Comparison of ENCODE assay signal across 1 cellular context in the genomic region with DNA sequence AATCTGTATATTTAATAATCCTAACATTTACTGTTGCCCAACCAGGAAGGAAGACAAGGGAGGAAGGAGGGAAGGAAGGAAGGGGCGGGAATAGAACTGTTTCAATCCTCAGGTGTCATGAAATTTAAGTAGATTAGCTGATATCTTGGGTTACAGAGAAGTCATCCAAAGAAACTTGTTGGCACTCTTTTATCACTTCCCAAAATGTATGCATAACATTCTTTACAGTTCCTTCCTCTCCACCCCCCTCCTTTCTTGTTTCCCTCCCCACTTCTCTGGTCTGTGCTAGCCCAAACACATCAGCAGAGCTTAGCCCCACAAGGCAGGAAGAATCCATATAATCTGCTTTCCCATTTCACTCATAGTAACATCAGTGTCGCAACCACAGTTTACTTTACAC.
TF ChIP-seq lines count a peak whose summit lies in the region.

No MANE protein-coding gene starts in this region.

TF ChIP-seq in GM23338, 12 proteins besides CTCF, POLR2A, EP300 and RAD21 (continued from another document):
- TF ChIP-seq, protein P1, sequence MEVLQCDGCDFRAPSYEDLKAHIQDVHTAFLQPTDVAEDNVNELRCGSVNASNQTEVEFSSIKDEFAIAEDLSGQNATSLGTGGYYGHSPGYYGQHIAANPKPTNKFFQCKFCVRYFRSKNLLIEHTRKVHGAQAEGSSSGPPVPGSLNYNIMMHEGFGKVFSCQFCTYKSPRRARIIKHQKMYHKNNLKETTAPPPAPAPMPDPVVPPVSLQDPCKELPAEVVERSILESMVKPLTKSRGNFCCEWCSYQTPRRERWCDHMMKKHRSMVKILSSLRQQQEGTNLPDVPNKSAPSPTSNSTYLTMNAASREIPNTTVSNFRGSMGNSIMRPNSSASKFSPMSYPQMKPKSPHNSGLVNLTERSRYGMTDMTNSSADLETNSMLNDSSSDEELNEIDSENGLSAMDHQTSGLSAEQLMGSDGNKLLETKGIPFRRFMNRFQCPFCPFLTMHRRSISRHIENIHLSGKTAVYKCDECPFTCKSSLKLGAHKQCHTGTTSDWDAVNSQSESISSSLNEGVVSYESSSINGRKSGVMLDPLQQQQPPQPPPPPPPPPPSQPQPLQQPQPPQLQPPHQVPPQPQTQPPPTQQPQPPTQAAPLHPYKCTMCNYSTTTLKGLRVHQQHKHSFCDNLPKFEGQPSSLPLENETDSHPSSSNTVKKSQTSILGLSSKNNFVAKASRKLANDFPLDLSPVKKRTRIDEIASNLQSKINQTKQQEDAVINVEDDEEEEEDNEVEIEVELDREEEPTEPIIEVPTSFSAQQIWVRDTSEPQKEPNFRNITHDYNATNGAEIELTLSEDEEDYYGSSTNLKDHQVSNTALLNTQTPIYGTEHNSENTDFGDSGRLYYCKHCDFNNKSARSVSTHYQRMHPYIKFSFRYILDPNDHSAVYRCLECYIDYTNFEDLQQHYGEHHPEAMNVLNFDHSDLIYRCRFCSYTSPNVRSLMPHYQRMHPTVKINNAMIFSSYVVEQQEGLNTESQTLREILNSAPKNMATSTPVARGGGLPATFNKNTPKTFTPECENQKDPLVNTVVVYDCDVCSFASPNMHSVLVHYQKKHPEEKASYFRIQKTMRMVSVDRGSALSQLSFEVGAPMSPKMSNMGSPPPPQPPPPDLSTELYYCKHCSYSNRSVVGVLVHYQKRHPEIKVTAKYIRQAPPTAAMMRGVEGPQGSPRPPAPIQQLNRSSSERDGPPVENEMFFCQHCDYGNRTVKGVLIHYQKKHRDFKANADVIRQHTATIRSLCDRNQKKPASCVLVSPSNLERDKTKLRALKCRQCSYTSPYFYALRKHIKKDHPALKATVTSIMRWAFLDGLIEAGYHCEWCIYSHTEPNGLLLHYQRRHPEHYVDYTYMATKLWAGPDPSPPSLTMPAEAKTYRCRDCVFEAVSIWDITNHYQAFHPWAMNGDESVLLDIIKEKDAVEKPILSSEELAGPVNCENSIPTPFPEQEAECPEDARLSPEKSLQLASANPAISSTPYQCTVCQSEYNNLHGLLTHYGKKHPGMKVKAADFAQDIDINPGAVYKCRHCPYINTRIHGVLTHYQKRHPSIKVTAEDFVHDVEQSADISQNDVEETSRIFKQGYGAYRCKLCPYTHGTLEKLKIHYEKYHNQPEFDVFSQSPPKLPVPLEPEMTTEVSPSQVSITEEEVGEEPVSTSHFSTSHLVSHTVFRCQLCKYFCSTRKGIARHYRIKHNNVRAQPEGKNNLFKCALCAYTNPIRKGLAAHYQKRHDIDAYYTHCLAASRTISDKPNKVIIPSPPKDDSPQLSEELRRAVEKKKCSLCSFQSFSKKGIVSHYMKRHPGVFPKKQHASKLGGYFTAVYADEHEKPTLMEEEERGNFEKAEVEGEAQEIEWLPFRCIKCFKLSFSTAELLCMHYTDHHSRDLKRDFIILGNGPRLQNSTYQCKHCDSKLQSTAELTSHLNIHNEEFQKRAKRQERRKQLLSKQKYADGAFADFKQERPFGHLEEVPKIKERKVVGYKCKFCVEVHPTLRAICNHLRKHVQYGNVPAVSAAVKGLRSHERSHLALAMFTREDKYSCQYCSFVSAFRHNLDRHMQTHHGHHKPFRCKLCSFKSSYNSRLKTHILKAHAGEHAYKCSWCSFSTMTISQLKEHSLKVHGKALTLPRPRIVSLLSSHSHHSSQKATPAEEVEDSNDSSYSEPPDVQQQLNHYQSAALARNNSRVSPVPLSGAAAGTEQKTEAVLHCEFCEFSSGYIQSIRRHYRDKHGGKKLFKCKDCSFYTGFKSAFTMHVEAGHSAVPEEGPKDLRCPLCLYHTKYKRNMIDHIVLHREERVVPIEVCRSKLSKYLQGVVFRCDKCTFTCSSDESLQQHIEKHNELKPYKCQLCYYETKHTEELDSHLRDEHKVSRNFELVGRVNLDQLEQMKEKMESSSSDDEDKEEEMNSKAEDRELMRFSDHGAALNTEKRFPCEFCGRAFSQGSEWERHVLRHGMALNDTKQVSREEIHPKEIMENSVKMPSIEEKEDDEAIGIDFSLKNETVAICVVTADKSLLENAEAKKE (CRISPR knock-in tag; IDR thresholded peaks at IDR 0.05) = no peak
- TF ChIP-seq, protein P2, sequence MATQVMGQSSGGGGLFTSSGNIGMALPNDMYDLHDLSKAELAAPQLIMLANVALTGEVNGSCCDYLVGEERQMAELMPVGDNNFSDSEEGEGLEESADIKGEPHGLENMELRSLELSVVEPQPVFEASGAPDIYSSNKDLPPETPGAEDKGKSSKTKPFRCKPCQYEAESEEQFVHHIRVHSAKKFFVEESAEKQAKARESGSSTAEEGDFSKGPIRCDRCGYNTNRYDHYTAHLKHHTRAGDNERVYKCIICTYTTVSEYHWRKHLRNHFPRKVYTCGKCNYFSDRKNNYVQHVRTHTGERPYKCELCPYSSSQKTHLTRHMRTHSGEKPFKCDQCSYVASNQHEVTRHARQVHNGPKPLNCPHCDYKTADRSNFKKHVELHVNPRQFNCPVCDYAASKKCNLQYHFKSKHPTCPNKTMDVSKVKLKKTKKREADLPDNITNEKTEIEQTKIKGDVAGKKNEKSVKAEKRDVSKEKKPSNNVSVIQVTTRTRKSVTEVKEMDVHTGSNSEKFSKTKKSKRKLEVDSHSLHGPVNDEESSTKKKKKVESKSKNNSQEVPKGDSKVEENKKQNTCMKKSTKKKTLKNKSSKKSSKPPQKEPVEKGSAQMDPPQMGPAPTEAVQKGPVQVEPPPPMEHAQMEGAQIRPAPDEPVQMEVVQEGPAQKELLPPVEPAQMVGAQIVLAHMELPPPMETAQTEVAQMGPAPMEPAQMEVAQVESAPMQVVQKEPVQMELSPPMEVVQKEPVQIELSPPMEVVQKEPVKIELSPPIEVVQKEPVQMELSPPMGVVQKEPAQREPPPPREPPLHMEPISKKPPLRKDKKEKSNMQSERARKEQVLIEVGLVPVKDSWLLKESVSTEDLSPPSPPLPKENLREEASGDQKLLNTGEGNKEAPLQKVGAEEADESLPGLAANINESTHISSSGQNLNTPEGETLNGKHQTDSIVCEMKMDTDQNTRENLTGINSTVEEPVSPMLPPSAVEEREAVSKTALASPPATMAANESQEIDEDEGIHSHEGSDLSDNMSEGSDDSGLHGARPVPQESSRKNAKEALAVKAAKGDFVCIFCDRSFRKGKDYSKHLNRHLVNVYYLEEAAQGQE (IDR thresholded peaks at IDR 0.05; ENCODE audit: unreplicated experiment) = no peak
